22 cellular contexts compared by ENCODE assay signal in genomic region chr14:33754264-33754663, GRCh38.
A peak's percentile ranks its signal among the peaks of the same experiment; 100 is the strongest.
DNase-seq lines count a peak whose midpoint lies in the region; TF ChIP-seq lines count a peak whose summit lies in the region.
"Had no signal": no experiment of that assay in that cellular context is flagged by ENCODE, and none has a peak within 500 bp of the region (broad histone marks: within the 10 kb centered on the region; RNA-seq: fewer than 3 reads in every experiment).

No MANE protein-coding gene starts in this region.

- H3K36me3 Mint-ChIP-seq in activated CD4-positive, alpha-beta T cell treated with anti-CD3 and anti-CD28 coated beads, Interleukin-2, amount 10 ng/mL, durations not matched to agents 7 days and 5 days (ENCODE audit: low read depth) = no peaks in the 10 kb centered on the region
- H3K36me3 Mint-ChIP-seq: stimulated activated naive B cell treated with anti-CD40 and anti-IgM and Interleukin-4, amounts not matched to agents 10 μg/mL and 1 μg/mL and 100 μg/mL, for 72 hours had no signal

- no peaks in the 10 kb centered on the region for H3K9me3 Mint-ChIP-seq in activated CD4-positive, alpha-beta T cell treated with anti-CD3 and anti-CD28 coated beads, Interleukin-2, amount 10 ng/mL, durations not matched to agents 7 days and 5 days
- H3K9me3 Mint-ChIP-seq: CD4-positive, alpha-beta T cell had no signal

- H3K9me3 ChIP-seq in esophagus squamous epithelium = no peaks in the 10 kb centered on the region
- H3K9me3 ChIP-seq: colonic mucosa, upper lobe of right lung had no signal

- no peaks in the 10 kb centered on the region for H3K4me1 ChIP-seq in esophagus squamous epithelium
- H3K4me1 ChIP-seq: colonic mucosa, upper lobe of right lung had no signal

- H3K27ac Mint-ChIP-seq in activated CD4-positive, alpha-beta T cell treated with anti-CD3 and anti-CD28 coated beads, Interleukin-2, amount 10 ng/mL, durations not matched to agents 7 days and 5 days = no peak overlapping the region
- H3K27ac Mint-ChIP-seq: CD4-positive, alpha-beta T cell; stimulated activated naive B cell treated with anti-CD40 and anti-IgM and Interleukin-4, amounts not matched to agents 10 μg/mL and 1 μg/mL and 100 μg/mL, for 72 hours had no signal

- 75 to 78% methylated on average over 4 of the region's 4 CpGs for WGBS in esophagus squamous epithelium, 2 donors

- CTCF ChIA-PET in activated CD4-positive, alpha-beta T cell treated with anti-CD3 and anti-CD28 coated beads, Interleukin-2, amount 10 ng/mL, durations not matched to agents 7 days and 5 days (lab: Charles Lee) = no interaction called here

- intact Hi-C loops in esophagus squamous epithelium (cut with DNase I) = no loop called here

- H3K4me3 ChIP-seq in cardiac fibroblast (replicated peaks in 1 of 2; ENCODE audit: low read depth in 2 of 2, low read length in 2 of 2) = no peak overlapping the region
- no peak overlapping the region for H3K4me3 ChIP-seq in kidney epithelial cell (ENCODE audit: low read depth, low read length)
- H3K4me3 ChIP-seq in esophagus squamous epithelium = no peak overlapping the region
- H3K4me3 ChIP-seq: colonic mucosa, PC-9, upper lobe of right lung had no signal

- TF ChIP-seq CTCF in cardiac fibroblast (IDR thresholded peaks at IDR 0.05; ENCODE audit: low read depth, low read length) (no peak), kidney epithelial cell (IDR thresholded peaks at IDR 0.05; ENCODE audit: insufficient read depth, low read length, poor library complexity, severe bottlenecking) (no peak), esophagus squamous epithelium (IDR thresholded peaks at IDR 0.05) (no peak)

- H3K4me1 Mint-ChIP-seq in activated CD4-positive, alpha-beta T cell treated with anti-CD3 and anti-CD28 coated beads, Interleukin-2, amount 10 ng/mL, durations not matched to agents 7 days and 5 days = no peaks in the 10 kb centered on the region
- H3K4me1 Mint-ChIP-seq: stimulated activated naive B cell treated with anti-CD40 and anti-IgM and Interleukin-4, amounts not matched to agents 10 μg/mL and 1 μg/mL and 100 μg/mL, for 72 hours had no signal

- peaks cover 6% of the 10 kb centered on the region for H3K27me3 Mint-ChIP-seq in activated CD4-positive, alpha-beta T cell treated with anti-CD3 and anti-CD28 coated beads, Interleukin-2, amount 10 ng/mL, durations not matched to agents 7 days and 5 days
- H3K27me3 Mint-ChIP-seq: stimulated activated naive B cell treated with anti-CD40 and anti-IgM and Interleukin-4, amounts not matched to agents 10 μg/mL and 1 μg/mL and 100 μg/mL, for 72 hours had no signal

- no peak overlapping the region for H3K27ac ChIP-seq in esophagus squamous epithelium
- H3K27ac ChIP-seq: colonic mucosa, epithelial cell of prostate, PC-9, upper lobe of right lung had no signal

- no peaks in the 10 kb centered on the region for H3K36me3 ChIP-seq in kidney epithelial cell (ENCODE audit: control insufficient read depth, insufficient read depth, low read length)
- no peaks in the 10 kb centered on the region for H3K36me3 ChIP-seq in esophagus squamous epithelium
- H3K36me3 ChIP-seq: colonic mucosa, upper lobe of right lung had no signal

- no peak for TF ChIP-seq POLR2A in esophagus squamous epithelium (IDR thresholded peaks at IDR 0.05)

- H3K4me3 Mint-ChIP-seq in activated CD4-positive, alpha-beta T cell treated with anti-CD3 and anti-CD28 coated beads, Interleukin-2, amount 10 ng/mL, durations not matched to agents 7 days and 5 days = no peak overlapping the region
- H3K4me3 Mint-ChIP-seq: CD4-positive, alpha-beta T cell; stimulated activated naive B cell treated with anti-CD40 and anti-IgM and Interleukin-4, amounts not matched to agents 10 μg/mL and 1 μg/mL and 100 μg/mL, for 72 hours had no signal

- POLR2A ChIA-PET in activated CD4-positive, alpha-beta T cell treated with anti-CD3 and anti-CD28 coated beads, Interleukin-2, amount 10 ng/mL, durations not matched to agents 7 days and 5 days (lab: Charles Lee) = no interaction called here

- H3K27me3 ChIP-seq in kidney epithelial cell (ENCODE audit: control insufficient read depth, insufficient read depth, low read length) = no peaks in the 10 kb centered on the region
- H3K27me3 ChIP-seq in esophagus squamous epithelium = no peaks in the 10 kb centered on the region
- H3K27me3 ChIP-seq: colonic mucosa had no signal

- peak; percentile 67 for DNase-seq in AG08395 (ENCODE audit: low spot score)
- DNase-seq in HT1080 (ENCODE audit: low read depth) = peak; percentile 37
- peak; percentile 32 to 50 for DNase-seq in cardiac fibroblast (ENCODE audit: low read depth in 2 of 2)
- DNase-seq in kidney epithelial cell (ENCODE audit: low read depth) = peak; percentile 9
- no peak for DNase-seq in activated CD4-positive, alpha-beta T cell treated with anti-CD3 and anti-CD28 coated beads, Interleukin-2, amount 10 ng/mL, durations not matched to agents 7 days and 5 days
- DNase-seq in esophagus squamous epithelium (lab: John Stamatoyannopoulos, UW) = no peak
- DNase-seq in activated CD4-positive, CD25-positive, alpha-beta regulatory T cell (lab: John Stamatoyannopoulos, UW) = no peak
- no peak for DNase-seq in GDM1 (lab: John Stamatoyannopoulos, UW)
- DNase-seq: activated CD4-positive, alpha-beta T cell treated with anti-CD3 and anti-CD28 coated beads for 48 hours; activated naive CD4-positive, alpha-beta T cell; aorta; CD4-positive, alpha-beta T cell; colonic mucosa; DMS53; glutamatergic neuron; mammary epithelial cell; NCI-H748 treated with DMSO at 0.1 percent for 48 hours; stimulated activated naive B cell treated with anti-CD40 and anti-IgM and Interleukin-4, amounts not matched to agents 10 μg/mL and 1 μg/mL and 100 μg/mL, for 72 hours; T-helper 9 cell; upper lobe of right lung had no signal

Comparison
In these comparisons a context has a peak if more than half of its experiments do, and no peak if none do; other contexts are left out.
1. DNase-seq: peak in AG08395 (single experiment), HT1080 (single experiment), cardiac fibroblast (2 of 2) and kidney epithelial cell (single experiment); none in activated CD4-positive, alpha-beta T cell treated with anti-CD3 and anti-CD28 coated beads, Interleukin-2, amount 10 ng/mL, durations not matched to agents 7 days and 5 days (single experiment), esophagus squamous epithelium (single experiment), activated CD4-positive, CD25-positive, alpha-beta regulatory T cell (0 of 4) and GDM1 (single experiment).